8 cellular contexts compared by ENCODE assay signal in the genomic region with DNA sequence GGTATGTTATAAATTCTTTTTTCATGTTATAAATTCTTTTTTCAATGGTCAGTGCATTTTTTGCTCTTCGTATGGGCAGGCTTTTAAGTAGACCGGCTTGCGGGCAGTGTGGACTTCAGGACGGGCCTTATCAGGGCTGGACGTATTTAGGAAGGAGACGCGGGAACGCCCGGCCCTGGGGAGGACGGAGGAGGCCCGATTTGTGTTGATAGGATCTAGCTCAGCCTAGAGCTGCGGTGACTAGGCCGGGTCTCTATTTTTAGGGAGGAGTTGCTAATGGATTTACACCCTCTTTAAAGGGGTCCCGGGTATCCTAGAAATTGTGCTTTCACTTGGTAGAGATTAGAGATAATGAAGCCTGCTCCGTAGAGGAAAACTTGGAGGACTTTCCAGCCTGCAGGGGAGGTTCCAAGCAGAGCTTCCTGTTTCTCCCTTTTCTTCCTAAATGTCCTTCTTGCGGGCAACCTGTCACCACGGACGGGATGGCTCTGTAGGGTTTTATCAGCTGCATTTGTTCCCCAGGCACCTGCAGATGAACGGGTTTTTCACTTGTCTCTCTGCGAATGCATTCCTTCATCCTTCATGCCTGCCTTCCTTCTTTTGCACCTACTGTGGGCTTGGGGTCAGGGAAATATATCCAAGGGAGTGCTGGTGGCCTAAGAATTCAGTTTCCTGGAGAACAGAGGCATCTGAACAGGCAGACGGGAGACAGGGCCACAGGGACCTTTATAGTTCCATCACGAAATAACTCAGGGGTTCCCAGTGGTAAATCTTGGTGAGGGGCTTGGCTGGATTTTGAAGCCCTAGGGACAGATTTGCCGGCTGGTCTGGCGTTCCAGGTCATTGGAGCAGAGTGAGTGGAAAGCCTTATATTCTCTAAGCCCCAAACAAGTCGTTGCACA. TPM values are rescaled to one million over a fixed set of nuclear protein-coding genes. Genes with fewer than 3 reads are reported as not detected.
DNase-seq lines count a peak whose midpoint lies in the region; ATAC-seq, FAIRE-seq and TF ChIP-seq lines count a peak whose summit lies in the region.

No MANE protein-coding gene starts in this region.

- no peak overlapping the region for H4K12ac ChIP-seq in trophoblast cell (ENCODE audit: low read depth, low read length)

- WGBS in trophoblast cell (ENCODE audit: extremely low coverage, insufficient coverage, insufficient read length), result no CpG with 5 or more reads among the region's 25 CpGs

- peaks cover 30% of the 10 kb centered on the region for H3K79me1 ChIP-seq in trophoblast cell (ENCODE audit: low read length)

- peak overlapping the region; percentile 81 for H3K4ac ChIP-seq in trophoblast cell (ENCODE audit: low read depth, low read length)

- no peaks in the 10 kb centered on the region for H3K9me3 ChIP-seq in T-helper 17 cell (ENCODE audit: control insufficient read depth, low read length, poor library complexity, severe bottlenecking)
- peaks cover 3% of the 10 kb centered on the region for H3K9me3 ChIP-seq in trophoblast cell (ENCODE audit: insufficient read depth, low read depth, low read length)

- no peaks in the 10 kb centered on the region for H3K36me3 ChIP-seq in trophoblast cell (ENCODE audit: control insufficient read depth in 1 of 2, insufficient read depth in 2 of 2, low read length in 2 of 2)

- no peak for FAIRE-seq in GM19239 (lab: Jason Lieb, UNC)

- H4K91ac ChIP-seq in trophoblast cell (ENCODE audit: low read depth, low read length), result peak overlapping the region; percentile 89

- TF ChIP-seq CTCF in GM12865 (IDR thresholded peaks at IDR 0.05; ENCODE audit: insufficient read depth, low read depth, low read length, missing control alignments) (no peak), fibroblast of villous mesenchyme (IDR thresholded peaks at IDR 0.05; ENCODE audit: insufficient read depth, low read depth, low read length) (no peak)

- no peaks in the 10 kb centered on the region for H3K36me3 Mint-ChIP-seq in T-helper 17 cell (ENCODE audit: low read depth)

- peak overlapping the region; percentile 52 for H4K8ac ChIP-seq in trophoblast cell (ENCODE audit: low read depth, low read length)

- H3K4me3 ChIP-seq in GM12865 (ENCODE audit: low read depth, low read length) (peak overlapping the region; percentile 80), fibroblast of villous mesenchyme (ENCODE audit: low read depth, low read length) (peak overlapping the region; percentile 86), trophoblast cell (ENCODE audit: low read depth, low read length) (peak overlapping the region; percentile 98)

- H3K14ac ChIP-seq in trophoblast cell (ENCODE audit: low read length), result peak overlapping the region; percentile 64

- peak overlapping the region; percentile 81 for H2BK5ac ChIP-seq in trophoblast cell (ENCODE audit: low read depth, low read length, poor library complexity)

- H3K18ac ChIP-seq in trophoblast cell (ENCODE audit: low read length), result peak overlapping the region; percentile 84

- peaks cover 29 to 41% of the 10 kb centered on the region in 2 experiments for H3K4me1 ChIP-seq in trophoblast cell (ENCODE audit: control insufficient read depth in 1 of 2, insufficient read depth in 2 of 2, low read length in 2 of 2)

- H3K4me1 Mint-ChIP-seq in T-helper 17 cell, result peaks cover 56% of the 10 kb centered on the region

- peak overlapping the region; percentile 98 for H3K4me3 Mint-ChIP-seq in T-helper 17 cell

- H2AK5ac ChIP-seq in trophoblast cell (ENCODE audit: low read length), result peak overlapping the region; percentile 9

- peak overlapping the region; percentile 52 for H2BK120ac ChIP-seq in trophoblast cell (ENCODE audit: insufficient read depth, low read length, poor library complexity)

- no peaks in the 10 kb centered on the region for H3K27me3 ChIP-seq in trophoblast cell (ENCODE audit: insufficient read depth, low read length)

- H3K79me2 ChIP-seq in trophoblast cell (ENCODE audit: control insufficient read depth, insufficient read depth, low read length, poor library complexity), result peaks cover 24% of the 10 kb centered on the region

- H3K9ac ChIP-seq in trophoblast cell (ENCODE audit: low read length), result peak overlapping the region; percentile 78

- H2BK12ac ChIP-seq in trophoblast cell (ENCODE audit: low read length), result peak overlapping the region; percentile 18

- DNase-seq in GM12865 (ENCODE audit: low read depth), result no peak
- DNase-seq in T-helper 17 cell, result no peak
- peak; percentile 84 for DNase-seq in fibroblast of villous mesenchyme (ENCODE audit: low read depth)
- peak; percentile 76 to 86 for DNase-seq in trophoblast cell
- DNase-seq in NCI-H1105 treated with DMSO at 0.1 percent for 48 hours (lab: John Stamatoyannopoulos, UW), result no peak
- DNase-seq in A172 (ENCODE audit: low spot score), result no peak
- DNase-seq in GM19239 (ENCODE audit: insufficient read length, low spot score), result no peak

- peak overlapping the region; percentile 64 for H3K27ac ChIP-seq in trophoblast cell (ENCODE audit: low read depth, low read length)

- H3K4me2 ChIP-seq in trophoblast cell (ENCODE audit: low read length), result peak overlapping the region; percentile 74

- ATAC-seq in T-helper 17 cell (no peak), GM18858 (IDR thresholded peaks at IDR 0.05; ENCODE audit: unreplicated experiment) (no peak)

- no peak overlapping the region for H3K23ac ChIP-seq in trophoblast cell (ENCODE audit: low read length)

- H2AFZ ChIP-seq in trophoblast cell (ENCODE audit: insufficient read depth, low read length, poor library complexity), result peak overlapping the region; percentile 25

- H3K27me3 Mint-ChIP-seq in T-helper 17 cell, result no peaks in the 10 kb centered on the region

- peak overlapping the region; percentile 98 for H3K27ac Mint-ChIP-seq in T-helper 17 cell

RNA-seq across cellular contexts. Expression of a gene that starts 1.4 kb away (rescaled TPM):
- total RNA-seq in T-helper 17 cell (100 to 1,000 TPM; 227 to 275 TPM), fibroblast of villous mesenchyme (268 and 386 TPM in 2 replicates)
- polyA plus RNA-seq in trophoblast cell (2013), result 627 and 651 TPM in 2 replicates
- total RNA-seq in A172 (2014; rRNA removed; shearing (Covaris generic)), result 464 and 705 TPM in 2 replicates

RNA-seq across cellular contexts. Expression of a gene that starts 59.4 kb away (rescaled TPM):
- under 1 TPM in 1 of 2 donors, not detected in 1; 0.34 TPM for total RNA-seq in T-helper 17 cell
- 0.97 and 4.7 TPM in 2 replicates for total RNA-seq in fibroblast of villous mesenchyme
- 0.07 TPM in 2 replicates for polyA plus RNA-seq in trophoblast cell (2013)
- not detected in 2 replicates for total RNA-seq in A172 (2014; rRNA removed; shearing (Covaris generic))

Comparison
In these comparisons a context has a peak if more than half of its experiments do, and no peak if none do; other contexts are left out.
1. DNase-seq: peak in fibroblast of villous mesenchyme (single experiment) and trophoblast cell (2 of 2); none in GM12865 (single experiment), T-helper 17 cell (0 of 3), NCI-H1105 treated with DMSO at 0.1 percent for 48 hours (single experiment), A172 (single experiment) and GM19239 (single experiment).
2. Peak in every context shown above with its lines, with median percentiles within 50 percentile points of each other: H3K4me3 ChIP-seq.